17 cellular contexts compared by ENCODE assay signal in genomic region chr16:48963901-48964615, GRCh38.
DNase-seq lines count a peak whose midpoint lies in the region; FAIRE-seq and TF ChIP-seq lines count a peak whose summit lies in the region.
"Had no signal": no experiment of that assay in that cellular context is flagged by ENCODE, and none has a peak within 500 bp of the region (broad histone marks: within the 10 kb centered on the region; RNA-seq: fewer than 3 reads in every experiment).

No MANE protein-coding gene starts in this region.

- no peak overlapping the region for H2AFZ ChIP-seq in mesenchymal stem cell (ENCODE audit: low read depth, low read length)
- H2AFZ ChIP-seq: GM23338 had no signal

- H3K27ac ChIP-seq in mesenchymal stem cell (ENCODE audit: low read length, poor library complexity, severe bottlenecking) (peak overlapping the region; percentile 92), left ventricle myocardium inferior (replicated peaks) (no peak overlapping the region)
- H3K27ac ChIP-seq: ascending aorta, neutrophil had no signal

- H3K4me2 ChIP-seq in mesenchymal stem cell (ENCODE audit: low read length, poor library complexity, severe bottlenecking) = no peak overlapping the region
- H3K4me2 ChIP-seq: GM23338 had no signal

- no peaks in the 10 kb centered on the region for H3K36me3 Mint-ChIP-seq in nephron progenitor cell (ENCODE audit: low read depth)
- H3K36me3 Mint-ChIP-seq: CD4-positive, CD25-positive, alpha-beta regulatory T cell; immature natural killer cell had no signal

- H3K79me1 ChIP-seq in mesenchymal stem cell (replicated peaks; ENCODE audit: low read length, poor library complexity, severe bottlenecking) = no peaks in the 10 kb centered on the region

- peak overlapping the region in 1 of 2 experiments; percentile 40 for H2BK12ac ChIP-seq in mesenchymal stem cell (ENCODE audit: low read length in 2 of 2)

- no peak overlapping the region for H2BK120ac ChIP-seq in mesenchymal stem cell (ENCODE audit: low read depth, low read length)

- TF ChIP-seq CTCF in AG10803 (conservative IDR thresholded peaks at IDR 0.05; ENCODE audit: low read length) (no peak), bronchial epithelial cell (IDR thresholded peaks at IDR 0.05; ENCODE audit: insufficient read depth, low read length, severe bottlenecking) (no peak), nephron progenitor cell (IDR thresholded peaks at IDR 0.05) (no peak), left ventricle myocardium inferior (IDR thresholded peaks at IDR 0.05; ENCODE audit: borderline replicate concordance) (no peak)

- H3K9me3 ChIP-seq in mesenchymal stem cell (ENCODE audit: control insufficient read depth, low read length) (no peaks in the 10 kb centered on the region), left ventricle myocardium inferior (replicated peaks) (no peaks in the 10 kb centered on the region)
- H3K9me3 ChIP-seq: ascending aorta, neutrophil had no signal

- H3K27ac Mint-ChIP-seq in nephron progenitor cell = no peak overlapping the region
- H3K27ac Mint-ChIP-seq: GM23338, immature natural killer cell had no signal

- peak; percentile 87 for FAIRE-seq in bronchial epithelial cell (lab: Jason Lieb, UNC)
- FAIRE-seq: endometrium had no signal

- H4K91ac ChIP-seq in mesenchymal stem cell (ENCODE audit: low read length) = peak overlapping the region; percentile 85

- H3K4ac ChIP-seq in mesenchymal stem cell (ENCODE audit: low read depth in 1 of 2, low read length in 2 of 2) = peak overlapping the region in 1 of 2 experiments; percentile 42

- H3K9ac ChIP-seq in mesenchymal stem cell (ENCODE audit: low read length) = peak overlapping the region; percentile 25

- H4K8ac ChIP-seq in mesenchymal stem cell (ENCODE audit: low read length) = peak overlapping the region; percentile 77

- no peak overlapping the region for H3K23ac ChIP-seq in mesenchymal stem cell (ENCODE audit: low read length in 2 of 2)

- peaks cover 5% of the 10 kb centered on the region for H3K9me3 Mint-ChIP-seq in nephron progenitor cell

- no peak overlapping the region for H3K14ac ChIP-seq in mesenchymal stem cell (ENCODE audit: low read length in 2 of 2)

- peak overlapping the region; percentile 24 for H2AK5ac ChIP-seq in mesenchymal stem cell (ENCODE audit: low read length, severe bottlenecking)

- DNase-seq in AG10803 (ENCODE audit: low read depth) (peak; percentile 87), LHCN-M2 (ENCODE audit: low read depth) (peak; percentile 93), bronchial epithelial cell (ENCODE audit: low read depth) (peak; percentile 89), mesenchymal stem cell (peak; percentile 82), nephron progenitor cell (no peak), cardiac septum (ENCODE audit: low spot score) (no peak), left ventricle myocardium inferior (no peak)
- no peak for DNase-seq in stimulated activated CD4-positive, alpha-beta T cell treated with anti-CD3 and anti-CD28 coated beads, Interleukin-2, amount 100 ng/mL, for 48 hours
- DNase-seq: CD4-positive, CD25-positive, alpha-beta regulatory T cell; immature natural killer cell; Karpas-422; NCI-H2171; stimulated activated CD4-positive, alpha-beta T cell treated with anti-CD3 and anti-CD28 coated beads, Interleukin-12 subunit alpha, Interleukin-12 subunit beta, amount 100 ng/mL, for 4 hours had no signal

- H3K18ac ChIP-seq in mesenchymal stem cell (ENCODE audit: low read depth in 1 of 2, low read length in 2 of 2) = peak overlapping the region; percentile 67 to 70

- H3K4me3 ChIP-seq in AG10803 (ENCODE audit: low read length) (no peak overlapping the region), bronchial epithelial cell (ENCODE audit: low read depth, low read length) (no peak overlapping the region), mesenchymal stem cell (ENCODE audit: insufficient read depth in 1 of 2, low read depth in 1 of 2, low read length in 2 of 2) (peak overlapping the region in 1 of 2 experiments; percentile 21), left ventricle myocardium inferior (no peak overlapping the region)
- H3K4me3 ChIP-seq: ascending aorta, GM23338 had no signal

- peaks cover 19% of the 10 kb centered on the region for H3K4me1 ChIP-seq in mesenchymal stem cell (ENCODE audit: control insufficient read depth, insufficient read depth, low read depth, low read length)
- H3K4me1 ChIP-seq in left ventricle myocardium inferior = peaks cover 5% of the 10 kb centered on the region
- H3K4me1 ChIP-seq: ascending aorta had no signal

- WGBS in mesenchymal stem cell = 0% methylated on average over 1 of the region's 1 CpG

- no peak overlapping the region for H3K4me3 Mint-ChIP-seq in nephron progenitor cell
- H3K4me3 Mint-ChIP-seq: CD4-positive, CD25-positive, alpha-beta regulatory T cell; GM23338; immature natural killer cell had no signal

- H3K36me3 ChIP-seq in bronchial epithelial cell (ENCODE audit: control insufficient read depth, insufficient read depth, low read length) = no peaks in the 10 kb centered on the region
- H3K36me3 ChIP-seq in mesenchymal stem cell (ENCODE audit: control insufficient read depth in 1 of 2, insufficient read depth in 2 of 2, low read depth in 1 of 2, low read length in 2 of 2) = no peaks in the 10 kb centered on the region
- H3K36me3 ChIP-seq in left ventricle myocardium inferior = no peaks in the 10 kb centered on the region
- H3K36me3 ChIP-seq: ascending aorta, neutrophil had no signal

- intact Hi-C loops in cardiac septum (cut with DNase I) (no loop called here), left ventricle myocardium inferior (cut with micrococcal nuclease) (no loop called here)

- H3K27me3 Mint-ChIP-seq in nephron progenitor cell (ENCODE audit: low read depth, poor library complexity) = peaks cover 16% of the 10 kb centered on the region
- H3K27me3 Mint-ChIP-seq: CD4-positive, CD25-positive, alpha-beta regulatory T cell had no signal

- H3K4me1 Mint-ChIP-seq in nephron progenitor cell = peaks cover 62% of the 10 kb centered on the region
- H3K4me1 Mint-ChIP-seq: CD4-positive, CD25-positive, alpha-beta regulatory T cell; GM23338; immature natural killer cell had no signal

- no peak overlapping the region for H2BK15ac ChIP-seq in mesenchymal stem cell (ENCODE audit: low read depth, poor library complexity, severe bottlenecking)

- H3K27me3 ChIP-seq in bronchial epithelial cell (ENCODE audit: control insufficient read depth, insufficient read depth, low read length) = no peaks in the 10 kb centered on the region
- H3K27me3 ChIP-seq in mesenchymal stem cell (ENCODE audit: control insufficient read depth in 1 of 2, insufficient read depth in 1 of 2, low read length in 2 of 2) = no peaks in the 10 kb centered on the region
- H3K27me3 ChIP-seq in left ventricle myocardium inferior (ENCODE audit: low read depth) = no peaks in the 10 kb centered on the region
- H3K27me3 ChIP-seq: ascending aorta, neutrophil had no signal

- peak overlapping the region; percentile 71 for H2BK5ac ChIP-seq in mesenchymal stem cell (ENCODE audit: low read depth, low read length, poor library complexity, severe bottlenecking)

Comparison
In these comparisons a context has a peak if more than half of its experiments do, and no peak if none do; other contexts are left out.
1. DNase-seq: peak in AG10803 (single experiment), LHCN-M2 (single experiment), bronchial epithelial cell (single experiment) and mesenchymal stem cell (single experiment); none in nephron progenitor cell (single experiment), cardiac septum (single experiment), stimulated activated CD4-positive, alpha-beta T cell treated with anti-CD3 and anti-CD28 coated beads, Interleukin-2, amount 100 ng/mL, for 48 hours (0 of 2) and left ventricle myocardium inferior (single experiment).